18 cellular contexts compared by ENCODE assay signal in genomic region chr17:40645291-40645690, GRCh38. TPM values are rescaled to one million over a fixed set of nuclear protein-coding genes. Genes with fewer than 3 reads are reported as not detected.
DNase-seq lines count a peak whose midpoint lies in the region; ATAC-seq, FAIRE-seq and TF ChIP-seq lines count a peak whose summit lies in the region.
"Had no signal": no experiment of that assay in that cellular context is flagged by ENCODE, and none has a peak within 500 bp of the region (broad histone marks: within the 10 kb centered on the region; RNA-seq: fewer than 3 reads in every experiment).

No MANE protein-coding gene starts in this region.

- peak; percentile 43 for FAIRE-seq in endometrium (lab: Jason Lieb, UNC)
- FAIRE-seq: small intestine had no signal

- POLR2A ChIA-PET in PC-3 (lab: Charles Lee; ENCODE audit: unreplicated experiment): no interaction called here

- H4K20me1 ChIP-seq in PC-3 (ENCODE audit: low read length): no peaks in the 10 kb centered on the region
- H4K20me1 ChIP-seq in smooth muscle cell (ENCODE audit: low read depth): peaks cover 35% of the 10 kb centered on the region

- H3K4me3 Mint-ChIP-seq in activated CD8-positive, alpha-beta memory T cell treated with anti-CD3 and anti-CD28 coated beads, Interleukin-2, amount 10 ng/mL, durations not matched to agents 7 days and 5 days: peak overlapping the region; percentile 10

- no peak overlapping the region for H3K4me3 ChIP-seq in PC-3 (ENCODE audit: low read length)
- H3K4me3 ChIP-seq in smooth muscle cell: peak overlapping the region; percentile 84

- CTCF ChIA-PET in activated CD8-positive, alpha-beta memory T cell treated with anti-CD3 and anti-CD28 coated beads, Interleukin-2, amount 10 ng/mL, durations not matched to agents 7 days and 5 days (lab: Charles Lee): interaction anchor here (1.5 to 5.7 kb wide), 3 partner anchors 26 to 85 kb away, joined by 3 to 30 read pairs (median 5); no protein-coding TSS in a partner anchor
- CTCF ChIA-PET in PC-3 (lab: Charles Lee): no interaction called here

- H3K36me3 ChIP-seq in PC-3 (ENCODE audit: low read depth, low read length) (peaks cover 40% of the 10 kb centered on the region), smooth muscle cell (ENCODE audit: low read depth) (peaks cover 7% of the 10 kb centered on the region)

- no peak overlapping the region for H3K9ac ChIP-seq in PC-3 (ENCODE audit: low read length)
- no peak overlapping the region for H3K9ac ChIP-seq in smooth muscle cell (ENCODE audit: low read depth)

- H3K9me3 Mint-ChIP-seq in activated CD8-positive, alpha-beta memory T cell treated with anti-CD3 and anti-CD28 coated beads, Interleukin-2, amount 10 ng/mL, durations not matched to agents 7 days and 5 days (ENCODE audit: low read depth): no peaks in the 10 kb centered on the region
- H3K9me3 Mint-ChIP-seq: activated naive CD4-positive, alpha-beta T cell treated with anti-CD3 and anti-CD28 coated beads, Interleukin-2, amount 50 U/mL, for 72 hours had no signal

- peaks cover 53% of the 10 kb centered on the region for H3K79me2 ChIP-seq in PC-3 (ENCODE audit: low read length)
- H3K79me2 ChIP-seq in smooth muscle cell (ENCODE audit: low read depth): peaks cover 72% of the 10 kb centered on the region

- H3K4me2 ChIP-seq in PC-3 (ENCODE audit: low read length) (peak overlapping the region; percentile 87; the same call in 1 of the 2 replicates), smooth muscle cell (peak overlapping the region; percentile 90)

- DNase-seq in activated CD8-positive, alpha-beta memory T cell treated with anti-CD3 and anti-CD28 coated beads, Interleukin-2, amount 10 ng/mL, durations not matched to agents 7 days and 5 days: no peak
- DNase-seq in activated CD8-positive, alpha-beta memory T cell treated with anti-CD3 and anti-CD28 coated beads for 24 hours: no peak
- DNase-seq in PC-3 (no peak), smooth muscle cell (lab: John Stamatoyannopoulos, UW; ENCODE audit: unreplicated experiment) (no peak), omental fat pad (ENCODE audit: low spot score) (no peak), GOT3 (lab: John Stamatoyannopoulos, UW) (no peak)
- DNase-seq: DMS79, left lung, NCI-H1436 treated with DMSO at 0.1 percent for 48 hours, NCI-H446, OCI-M1, small intestine had no signal

- H3K27ac ChIP-seq in PC-3 (ENCODE audit: low read length) (no peak overlapping the region), smooth muscle cell (ENCODE audit: low read depth) (no peak overlapping the region)
- H3K27ac ChIP-seq: left lung, suprapubic skin had no signal

- no peaks in the 10 kb centered on the region for H3K9me3 ChIP-seq in PC-3 (ENCODE audit: low read length)
- H3K9me3 ChIP-seq in smooth muscle cell (replicated peaks; ENCODE audit: low read depth): no peaks in the 10 kb centered on the region
- H3K9me3 ChIP-seq: left lung, suprapubic skin had no signal

- H3K36me3 Mint-ChIP-seq in activated CD8-positive, alpha-beta memory T cell treated with anti-CD3 and anti-CD28 coated beads, Interleukin-2, amount 10 ng/mL, durations not matched to agents 7 days and 5 days: peaks cover 38% of the 10 kb centered on the region

- H3K9me2 ChIP-seq in PC-3 (replicated peaks; ENCODE audit: low read length): no peaks in the 10 kb centered on the region

- H2AFZ ChIP-seq in PC-3 (ENCODE audit: low read length): no peak overlapping the region
- no peak overlapping the region for H2AFZ ChIP-seq in smooth muscle cell (ENCODE audit: low read depth)

- intact Hi-C loops in PC-3 (cut with micrococcal nuclease): no loop called here

- no peak for ATAC-seq in activated CD8-positive, alpha-beta memory T cell treated with anti-CD3 and anti-CD28 coated beads, Interleukin-2, amount 10 ng/mL, durations not matched to agents 7 days and 5 days
- ATAC-seq in PC-3: no peak
- ATAC-seq in omental fat pad (ENCODE audit: low FRiP score): no peak
- no peak for ATAC-seq in GM21515 (IDR thresholded peaks at IDR 0.05; ENCODE audit: unreplicated experiment)
- ATAC-seq: activated naive CD4-positive, alpha-beta T cell treated with anti-CD3 and anti-CD28 coated beads, Interleukin-2, amount 50 U/mL, for 72 hours; esophagus mucosa; left lung had no signal

- H3K27me3 Mint-ChIP-seq in activated CD8-positive, alpha-beta memory T cell treated with anti-CD3 and anti-CD28 coated beads, Interleukin-2, amount 10 ng/mL, durations not matched to agents 7 days and 5 days: no peaks in the 10 kb centered on the region

- no peaks in the 10 kb centered on the region for H3F3A ChIP-seq in PC-3 (ENCODE audit: low read length, unreplicated experiment)
- H3F3A ChIP-seq in smooth muscle cell (ENCODE audit: low read depth): no peaks in the 10 kb centered on the region

- TF ChIP-seq CTCF in PC-3 (conservative IDR thresholded peaks at IDR 0.05; ENCODE audit: low read depth, low read length) (no peak), smooth muscle cell (IDR thresholded peaks at IDR 0.05; ENCODE audit: borderline replicate concordance, insufficient read depth, poor library complexity, severe bottlenecking) (no peak), omental fat pad (IDR thresholded peaks at IDR 0.05) (no peak)

- H3K27me3 ChIP-seq in PC-3 (ENCODE audit: low read length) (no peaks in the 10 kb centered on the region), smooth muscle cell (ENCODE audit: low read depth) (no peaks in the 10 kb centered on the region)
- H3K27me3 ChIP-seq: left lung, suprapubic skin had no signal

- no TSS peak for BruUV-seq in PC-3 (replicated peaks; lab: Mats Ljungman, UMichigan)

- peak overlapping the region; percentile 71 for H3K27ac Mint-ChIP-seq in activated CD8-positive, alpha-beta memory T cell treated with anti-CD3 and anti-CD28 coated beads, Interleukin-2, amount 10 ng/mL, durations not matched to agents 7 days and 5 days

- H3K4me1 ChIP-seq in PC-3 (ENCODE audit: insufficient read depth, low read length) (peaks cover 15% of the 10 kb centered on the region), smooth muscle cell (ENCODE audit: low read depth) (peaks cover 22% of the 10 kb centered on the region)

- peaks cover 51% of the 10 kb centered on the region for H3K4me1 Mint-ChIP-seq in activated CD8-positive, alpha-beta memory T cell treated with anti-CD3 and anti-CD28 coated beads, Interleukin-2, amount 10 ng/mL, durations not matched to agents 7 days and 5 days

RNA-seq across cellular contexts. Expression of gene SMARCE1, which starts 2.3 kb away (rescaled TPM):
- 100 to 1,000 TPM in 1 of 2 experiments, 10 to 100 TPM in 1; 90.7 to 110 TPM for total RNA-seq in activated CD8-positive, alpha-beta memory T cell treated with anti-CD3 and anti-CD28 coated beads, Interleukin-2, amount 10 ng/mL, durations not matched to agents 7 days and 5 days
- total RNA-seq in PC-3 (2014; rRNA removed) (57.9 and 64.7 TPM in 2 replicates), smooth muscle cell (87.5 and 95.9 TPM in 2 replicates), omental fat pad (10 to 100 TPM; 66.5 to 88.3 (median 76.0) TPM)
- polyA plus RNA-seq in smooth muscle cell: 101 and 115 TPM in 2 replicates

RNA-seq across cellular contexts. Expression of gene KRT222, which starts 19.7 kb away (rescaled TPM):
- total RNA-seq in activated CD8-positive, alpha-beta memory T cell treated with anti-CD3 and anti-CD28 coated beads, Interleukin-2, amount 10 ng/mL, durations not matched to agents 7 days and 5 days: not detected
- total RNA-seq in PC-3 (2014; rRNA removed): not detected in 2 replicates
- not detected in 2 replicates for total RNA-seq in smooth muscle cell
- not detected in 2 replicates for polyA plus RNA-seq in smooth muscle cell
- total RNA-seq in omental fat pad: 10 to 100 TPM in 1 of 4 donors, 1 to 10 TPM in 2, not detected in 1; 2.0 to 11.5 (median 3.5) TPM
- total RNA-seq: activated naive CD4-positive, alpha-beta T cell treated with anti-CD3 and anti-CD28 coated beads, Interleukin-2, amount 50 U/mL, for 72 hours had no signal

RNA-seq across cellular contexts. Expression of gene KRT24, which starts 58.3 kb away (rescaled TPM):
- not detected for total RNA-seq in activated CD8-positive, alpha-beta memory T cell treated with anti-CD3 and anti-CD28 coated beads, Interleukin-2, amount 10 ng/mL, durations not matched to agents 7 days and 5 days
- total RNA-seq in PC-3 (2014; rRNA removed): not detected in 2 replicates
- not detected in 2 replicates for total RNA-seq in smooth muscle cell
- polyA plus RNA-seq in smooth muscle cell: not detected in 2 replicates
- not detected for total RNA-seq in omental fat pad
- total RNA-seq: activated naive CD4-positive, alpha-beta T cell treated with anti-CD3 and anti-CD28 coated beads, Interleukin-2, amount 50 U/mL, for 72 hours; cerebellum; left lung; suprapubic skin had no signal
